7 cellular contexts compared by ENCODE assay signal in the genomic region with DNA sequence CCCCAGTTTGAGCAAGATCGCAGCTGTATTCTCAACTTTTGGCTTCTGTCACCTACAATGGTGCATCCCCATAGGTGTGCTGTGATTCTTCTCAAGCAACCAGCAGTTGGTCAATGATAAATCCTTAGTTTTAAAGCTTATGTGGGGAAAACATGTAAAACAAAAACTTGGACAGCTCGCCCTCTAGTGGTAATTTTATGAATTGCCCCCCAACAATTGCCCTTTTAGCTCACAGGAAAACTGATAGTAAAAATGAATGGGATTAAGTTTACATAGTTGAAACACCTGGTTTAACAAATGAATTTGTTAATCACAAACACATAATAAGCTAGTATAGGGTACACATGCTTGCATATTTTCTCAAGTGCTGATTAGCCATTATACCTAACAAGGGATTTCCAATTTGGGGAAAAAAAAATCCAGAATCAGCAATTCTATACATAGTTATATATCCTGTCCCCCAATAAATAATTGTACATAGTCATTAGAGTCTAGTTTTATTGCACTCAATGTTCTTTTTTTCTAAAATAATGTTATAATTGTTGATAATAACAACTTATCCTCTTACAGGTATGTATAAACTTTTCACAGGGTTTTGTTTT. TPM values are rescaled to one million over a fixed set of nuclear protein-coding genes. Genes with fewer than 3 reads are reported as not detected.
A peak's percentile ranks its signal among the peaks of the same experiment; 100 is the strongest.
DNase-seq lines count a peak whose midpoint lies in the region; ATAC-seq, FAIRE-seq and TF ChIP-seq lines count a peak whose summit lies in the region.

No MANE protein-coding gene starts in this region.

- no peaks in the 10 kb centered on the region for H3K23me2 ChIP-seq in H9 (ENCODE audit: insufficient read length, low read depth, low read length, poor library complexity, severe bottlenecking)

- H3K4me1 ChIP-seq in DND-41 (ENCODE audit: insufficient read depth, low read length) (no peaks in the 10 kb centered on the region), H9 (ENCODE audit: insufficient read depth, low read length) (no peaks in the 10 kb centered on the region), thyroid gland (no peaks in the 10 kb centered on the region)

- H3K36me3 ChIP-seq in DND-41 (ENCODE audit: insufficient read depth, low read length) (no peaks in the 10 kb centered on the region), thyroid gland (no peaks in the 10 kb centered on the region)

- H4K20me1 ChIP-seq in DND-41 (ENCODE audit: insufficient read depth, low read length) (no peaks in the 10 kb centered on the region), H9 (ENCODE audit: control insufficient read depth, insufficient read depth, insufficient read length) (no peaks in the 10 kb centered on the region)

- no peak overlapping the region for H2BK5ac ChIP-seq in H9 (ENCODE audit: insufficient read length, low read length)

- no peak overlapping the region for H3K27ac Mint-ChIP-seq in H9

- no peak overlapping the region for H2AK5ac ChIP-seq in H9 (ENCODE audit: insufficient read length, low read length)

- no peak overlapping the region for H4K5ac ChIP-seq in H9 (ENCODE audit: insufficient read length, low read depth, low read length)

- no peak overlapping the region for H3K4me3 Mint-ChIP-seq in H9

- peak; percentile 69 for TF ChIP-seq CTCF in DND-41 (IDR thresholded peaks at IDR 0.05; ENCODE audit: borderline replicate concordance, extremely low read depth, low read length, poor library complexity, severe bottlenecking)
- TF ChIP-seq CTCF in H9 (conservative IDR thresholded peaks at IDR 0.05) = peak; percentile 78
- TF ChIP-seq CTCF in thyroid gland (IDR thresholded peaks at IDR 0.05) = peak; percentile 29 to 64 (median 58)

- no peaks in the 10 kb centered on the region; a peak in 1 of 7 replicates for H3K36me3 Mint-ChIP-seq in H9 (ENCODE audit: insufficient read depth in 1 of 3, low read depth in 3 of 3)

- H3K56ac ChIP-seq in H9 (ENCODE audit: insufficient read length, low read depth, low read length) = no peak overlapping the region

- H3K14ac ChIP-seq in H9 (ENCODE audit: insufficient read depth, low read length) = no peak overlapping the region

- H4K91ac ChIP-seq in H9 (ENCODE audit: insufficient read length, low read depth, low read length) = no peak overlapping the region

- peak; percentile 33 for FAIRE-seq in TTC549 (lab: Jason Lieb, UNC)

- H2AFZ ChIP-seq in DND-41 (ENCODE audit: low read depth, low read length) (no peak overlapping the region), H9 (ENCODE audit: low read length) (no peak overlapping the region)

- H4K8ac ChIP-seq in H9 (replicated peaks; ENCODE audit: insufficient read length, low read depth, low read length) = no peak overlapping the region

- no peak overlapping the region for H3K4me3 ChIP-seq in DND-41 (ENCODE audit: low read depth in 1 of 2, low read length in 2 of 2)
- H3K4me3 ChIP-seq in thyroid gland (replicated peaks in 1 of 3) = no peak overlapping the region

- H3K27me3 ChIP-seq in DND-41 (ENCODE audit: insufficient read depth, low read length, poor library complexity) = no peaks in the 10 kb centered on the region
- no peaks in the 10 kb centered on the region for H3K27me3 ChIP-seq in H9 (ENCODE audit: insufficient read depth, low read length)
- no peaks in the 10 kb centered on the region for H3K27me3 ChIP-seq in thyroid gland

- ATAC-seq in DND-41 (ENCODE audit: insufficient read depth, low read depth) (no peak), HG02852 (IDR thresholded peaks at IDR 0.05; ENCODE audit: unreplicated experiment) (no peak)

- H3T11ph ChIP-seq in H9 (ENCODE audit: low read length) = no peak overlapping the region

- no CpG with 5 or more reads among the region's 2 CpGs for WGBS in H9 (ENCODE audit: extremely low coverage, insufficient read length, low lambda C conversion rate)
- WGBS in thyroid gland, 2 donors = 0 to 10% methylated on average over 2 of the region's 2 CpGs

- H2BK15ac ChIP-seq in H9 (ENCODE audit: low read depth, low read length) = no peak overlapping the region

- no peaks in the 10 kb centered on the region for H3K4me1 Mint-ChIP-seq in H9

- no peaks in the 10 kb centered on the region for H3K27me3 Mint-ChIP-seq in H9 (ENCODE audit: low read depth)

- no peak overlapping the region for H3K18ac ChIP-seq in H9 (ENCODE audit: insufficient read length, low read depth, low read length)

- peaks cover 0 to 32% of the 10 kb centered on the region in 2 experiments; a peak in 3 of 5 replicates for H3K9me3 Mint-ChIP-seq in H9

- no peak overlapping the region for H2BK12ac ChIP-seq in H9 (ENCODE audit: insufficient read length, low read depth, low read length)

- no peaks in the 10 kb centered on the region for H3K79me1 ChIP-seq in H9 (ENCODE audit: insufficient read depth, low read depth, low read length, poor library complexity, severe bottlenecking)

- H2BK120ac ChIP-seq in H9 (ENCODE audit: low read depth, low read length, poor library complexity, severe bottlenecking) = no peak overlapping the region

- DNase-seq in DND-41 (peak; percentile 11), H9 (no peak), iPS-NIHi11 (ENCODE audit: low spot score) (peak; percentile 8), thyroid gland (peak in 1 of 2 donors; percentile 6)
- DNase-seq in stimulated activated CD4-positive, alpha-beta T cell treated with anti-CD3 and anti-CD28 coated beads, Interleukin-1b, Interleukin-23, amount 100 ng/mL, for 48 hours = no peak

- H3K27ac ChIP-seq in DND-41 (ENCODE audit: low read length) (no peak overlapping the region), H9 (ENCODE audit: insufficient read length, low read depth, low read length) (no peak overlapping the region), thyroid gland (no peak overlapping the region)

- H3K4me2 ChIP-seq in DND-41 (ENCODE audit: insufficient read depth, low read length) (no peak overlapping the region), H9 (ENCODE audit: insufficient read depth, insufficient read length, low read length) (no peak overlapping the region)

- H3K9me3 ChIP-seq in DND-41 (ENCODE audit: insufficient read depth, low read length, severe bottlenecking) (no peaks in the 10 kb centered on the region), H9 (ENCODE audit: control insufficient read depth, low read depth, low read length) (no peaks in the 10 kb centered on the region), thyroid gland (no peaks in the 10 kb centered on the region)

- intact Hi-C loops in thyroid gland (cut with DNase I) = no loop called here

- no peak overlapping the region for H2BK20ac ChIP-seq in H9 (ENCODE audit: low read depth, low read length, poor library complexity, severe bottlenecking)

- TF ChIP-seq POLR2A in thyroid gland (IDR thresholded peaks at IDR 0.05) = no peak

- H3K9ac ChIP-seq in DND-41 (ENCODE audit: low read depth, low read length) (no peak overlapping the region), H9 (ENCODE audit: extremely low read depth, insufficient read length, low read length) (no peak overlapping the region)

- H3K79me2 ChIP-seq in DND-41 (ENCODE audit: insufficient read depth, low read length) = no peaks in the 10 kb centered on the region
- H3K79me2 ChIP-seq in H9 (ENCODE audit: insufficient read depth, low read length) = no peaks in the 10 kb centered on the region

- H3K4ac ChIP-seq in H9 (ENCODE audit: low read depth, low read length) = no peak overlapping the region

- H3K23ac ChIP-seq in H9 (ENCODE audit: insufficient read length, low read depth, low read length) = no peak overlapping the region

RNA-seq across cellular contexts. Expression of a gene that starts 30.1 kb away (rescaled TPM):
- total RNA-seq in H9 (2021) = not detected in 2 replicates
- not detected for total RNA-seq in thyroid gland

Comparison
In these comparisons a context has a peak if more than half of its experiments do, and no peak if none do; other contexts are left out.
1. DNase-seq: peak in DND-41 (single experiment) and iPS-NIHi11 (single experiment); none in H9 (single experiment) and stimulated activated CD4-positive, alpha-beta T cell treated with anti-CD3 and anti-CD28 coated beads, Interleukin-1b, Interleukin-23, amount 100 ng/mL, for 48 hours (single experiment).
2. Peak in every context shown above with its lines, with median percentiles within 50 percentile points of each other: CTCF ChIP-seq.